ENCODE assay signal across 1 cellular context in genomic region chr7:121966538-121967332, GRCh38.
TF ChIP-seq lines count a peak whose summit lies in the region.

No MANE protein-coding gene starts in this region.

TF ChIP-seq in GM23338, 12 proteins besides CTCF, POLR2A, EP300 and RAD21 (continued from another document):
- TF ChIP-seq ZNF462 (CRISPR knock-in tag; IDR thresholded peaks at IDR 0.05): no peak
- TF ChIP-seq EZH2phosphoT487 (IDR thresholded peaks at IDR 0.05; ENCODE audit: unreplicated experiment): no peak
- no peak for TF ChIP-seq EZH2 (IDR thresholded peaks at IDR 0.05; ENCODE audit: low read depth, unreplicated experiment)
- TF ChIP-seq NANOG (IDR thresholded peaks at IDR 0.05; ENCODE audit: borderline replicate concordance): no peak
- no peak for TF ChIP-seq ZNF331 (CRISPR knock-in tag; IDR thresholded peaks at IDR 0.05; ENCODE audit: low read depth)
- no peak for TF ChIP-seq ETS1 (IDR thresholded peaks at IDR 0.05)
- no peak for TF ChIP-seq REST (IDR thresholded peaks at IDR 0.05; ENCODE audit: unreplicated experiment)
- no peak for TF ChIP-seq STAT1 (IDR thresholded peaks at IDR 0.05; ENCODE audit: unreplicated experiment)
- TF ChIP-seq CREB1 (CRISPR knock-in tag; IDR thresholded peaks at IDR 0.05; ENCODE audit: low read depth): no peak
TF ChIP-seq in GM23338: peak in this region for 0.
